8 cellular contexts compared by ENCODE assay signal in genomic region chr1:1599030-1599916, GRCh38. TPM values are rescaled to one million over a fixed set of nuclear protein-coding genes. Genes with fewer than 3 reads are reported as not detected.
DNase-seq lines count a peak whose midpoint lies in the region; ATAC-seq and TF ChIP-seq lines count a peak whose summit lies in the region.

No MANE protein-coding gene starts in this region.

- H3K4me3 Mint-ChIP-seq in central memory CD8-positive, alpha-beta T cell, result peak overlapping the region; percentile 78

- ATAC-seq in central memory CD8-positive, alpha-beta T cell (replicated peaks; ENCODE audit: extremely low read depth, poor library complexity, severe bottlenecking), result peak; percentile 62
- ATAC-seq in HG02938 (IDR thresholded peaks at IDR 0.05; ENCODE audit: unreplicated experiment) (no peak), GM18517 (IDR thresholded peaks at IDR 0.05; ENCODE audit: unreplicated experiment) (no peak), HG03175 (IDR thresholded peaks at IDR 0.05; ENCODE audit: unreplicated experiment) (no peak)

- H3K27ac ChIP-seq in Peyer's patch, result no peak overlapping the region

- no peaks in the 10 kb centered on the region for H3K36me3 Mint-ChIP-seq in central memory CD8-positive, alpha-beta T cell (ENCODE audit: insufficient read depth)

- TF ChIP-seq CTCF in Peyer's patch (IDR thresholded peaks at IDR 0.05), result peak in 3 of 6 experiments; percentile 9 to 22 (median 14)

- no peaks in the 10 kb centered on the region for H3K9me3 Mint-ChIP-seq in central memory CD8-positive, alpha-beta T cell

- H3K4me3 ChIP-seq in Peyer's patch, result peak overlapping the region in 3 of 4 donors; percentile 42 to 51 (median 47)

- peaks cover 0 to 14% of the 10 kb centered on the region in 2 donors for H3K27me3 ChIP-seq in Peyer's patch

- no peaks in the 10 kb centered on the region for H3K27me3 Mint-ChIP-seq in central memory CD8-positive, alpha-beta T cell

- TF ChIP-seq POLR2A in Peyer's patch (IDR thresholded peaks at IDR 0.05), result no peak

- H3K9me3 ChIP-seq in Peyer's patch, result no peaks in the 10 kb centered on the region

- peaks cover 0 to 22% (median 6%) of the 10 kb centered on the region in 4 donors for H3K4me1 ChIP-seq in Peyer's patch

- H3K4me1 Mint-ChIP-seq in central memory CD8-positive, alpha-beta T cell, result peaks cover 7% of the 10 kb centered on the region

- DNase-seq in NCI-H345 (lab: John Stamatoyannopoulos, UW) (peak; percentile 40), NCI-H345 treated with DMSO at 0.1 percent for 48 hours (lab: John Stamatoyannopoulos, UW; ENCODE audit: unreplicated experiment) (no peak), Peyer's patch (peak in 2 of 3 donors; percentile 45 to 51), lung microvascular endothelial cell (ENCODE audit: low read depth in 2 of 2) (peak; percentile 29 to 56)
- no peak for DNase-seq in central memory CD8-positive, alpha-beta T cell (ENCODE audit: low spot score in 2 of 2)

- no peaks in the 10 kb centered on the region for H3K36me3 ChIP-seq in Peyer's patch

- H3K27ac Mint-ChIP-seq in central memory CD8-positive, alpha-beta T cell (ENCODE audit: low read depth), result peak overlapping the region; percentile 60

RNA-seq across cellular contexts. Expression of gene FNDC10, which starts 0.7 kb away (rescaled TPM):
- 1 to 10 TPM; 4.1 to 6.9 (median 5.7) TPM for total RNA-seq in Peyer's patch
- total RNA-seq in lung microvascular endothelial cell, result 0.44 and 0.99 TPM in 2 replicates

RNA-seq across cellular contexts. Expression of gene MIB2, which starts 16.0 kb away (rescaled TPM):
- 100 to 1,000 TPM in 3 of 4 donors, 10 to 100 TPM in 1; 68.3 to 162 (median 113) TPM for total RNA-seq in Peyer's patch
- 20.5 and 51.6 TPM in 2 replicates for total RNA-seq in lung microvascular endothelial cell

RNA-seq across cellular contexts. Expression of gene SSU72, which starts 24.6 kb away (rescaled TPM):
- 100 to 1,000 TPM; 146 to 182 (median 163) TPM for total RNA-seq in Peyer's patch
- 49.3 and 50.8 TPM in 2 replicates for total RNA-seq in lung microvascular endothelial cell

RNA-seq across cellular contexts. Expression of gene MMP23B, which starts 32.7 kb away (rescaled TPM):
- total RNA-seq in Peyer's patch, result 1 to 10 TPM; 1.8 to 5.9 (median 4.1) TPM
- total RNA-seq in lung microvascular endothelial cell, result 0.44 and 1.2 TPM in 2 replicates

RNA-seq across cellular contexts. Expression of gene TMEM240, which starts 58.8 kb away (rescaled TPM):
- total RNA-seq in Peyer's patch (1 to 10 TPM in 1 of 4 donors, not detected in 3; 3.6 TPM), lung microvascular endothelial cell (1.1 and 1.4 TPM in 2 replicates)

Comparison
In these comparisons a context has a peak if more than half of its experiments do, and no peak if none do; other contexts are left out.
1. DNase-seq: peak in NCI-H345 (single experiment), Peyer's patch (2 of 3) and lung microvascular endothelial cell (2 of 2); none in NCI-H345 treated with DMSO at 0.1 percent for 48 hours (single experiment) and central memory CD8-positive, alpha-beta T cell (0 of 2).